9 cellular contexts compared by ENCODE assay signal in the genomic region with DNA sequence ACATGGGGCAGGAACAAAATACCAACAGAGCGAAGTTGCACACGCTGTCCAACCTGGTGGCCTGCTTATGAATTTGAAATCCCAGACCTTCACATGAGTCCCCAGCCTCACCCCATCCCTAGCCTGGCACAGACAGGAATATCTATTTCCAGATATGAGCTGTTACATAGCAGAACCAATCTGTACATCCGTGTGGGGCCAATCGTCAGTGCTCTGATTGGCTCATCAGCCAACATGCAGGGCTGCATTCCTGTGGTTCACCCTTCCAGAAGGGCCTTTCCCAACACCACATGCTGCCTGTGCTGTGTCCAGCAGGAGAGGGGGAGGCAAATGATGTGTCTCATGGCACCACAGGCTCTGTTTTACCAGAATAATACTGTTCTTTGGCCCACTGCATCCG. TPM values are rescaled to one million over a fixed set of nuclear protein-coding genes. Genes with fewer than 3 reads are reported as not detected.
A peak's percentile ranks its signal among the peaks of the same experiment; 100 is the strongest.
DNase-seq lines count a peak whose midpoint lies in the region; ATAC-seq and TF ChIP-seq lines count a peak whose summit lies in the region.
"Had no signal": no experiment of that assay in that cellular context is flagged by ENCODE, and none has a peak within 500 bp of the region (broad histone marks: within the 10 kb centered on the region; RNA-seq: fewer than 3 reads in every experiment).

No MANE protein-coding gene starts in this region.

- DNase-seq in Caco-2 (peak; percentile 76 to 85), T1000 (lab: John Stamatoyannopoulos, UW) (peak; percentile 82), glomerular visceral epithelial cell (ENCODE audit: extremely low spot score) (peak; percentile 99), prostate gland (ENCODE audit: low spot score) (peak; percentile 9), NCI-H510A treated with DMSO at 0.1 percent for 48 hours (lab: John Stamatoyannopoulos, UW) (no peak)

- H3K4me1 ChIP-seq in Caco-2 (peaks cover 54% of the 10 kb centered on the region), prostate gland (replicated peaks) (no peaks in the 10 kb centered on the region)

- H3K9me3 Mint-ChIP-seq in Caco-2 (ENCODE audit: unreplicated experiment) = no peaks in the 10 kb centered on the region
- H3K9me3 Mint-ChIP-seq: activated T-helper 1 cell treated with anti-CD3 and anti-CD28 coated beads, Interleukin-12 subunit alpha, Interleukin-12 subunit beta, Interleukin-2, Interleukin-4 antibody, amounts not matched to agents 30 ng/mL and 10 ng/mL and 1 ng/mL, durations not matched to agents 14 hours and 24 hours and 36 hours had no signal

- POLR2A ChIA-PET in Caco-2 (lab: Charles Lee) = interaction anchor here (0.5 to 2.4 kb wide), 3 partner anchors 27 to 96 kb away, joined by 3 to 17 read pairs (median 14); partner anchors contain the start of genes CCN1 and ZNHIT6

- BruUV-seq in Caco-2 (replicated peaks; lab: Mats Ljungman, UMichigan) = no TSS peak

- peaks cover 56% of the 10 kb centered on the region for H3K4me1 Mint-ChIP-seq in Caco-2 (ENCODE audit: low read depth, unreplicated experiment)

- H3K4me3 ChIP-seq in Caco-2 (ENCODE audit: low read depth, low read length) (no peak overlapping the region), prostate gland (no peak overlapping the region)

- intact Hi-C loops in Caco-2 (cut with micrococcal nuclease; ENCODE audit: unreplicated experiment) (loop anchor here (1.0 to 2.0 kb wide), 3 partner anchors 28 to 81 kb away; no protein-coding TSS in a partner anchor), prostate gland (cut with DNase I) (no loop called here)

- no peak for TF ChIP-seq POLR2A in prostate gland (IDR thresholded peaks at IDR 0.05)

- CTCF ChIA-PET in Caco-2 (lab: Charles Lee) = interaction anchor here (1.3 to 2.0 kb wide), 2 partner anchors 30 to 35 kb away, joined by 3 to 11 read pairs; partner anchors contain the start of gene CCN1

- no peaks in the 10 kb centered on the region for H3K27me3 ChIP-seq in Caco-2 (replicated peaks; ENCODE audit: control insufficient read depth, insufficient read depth, low read length)
- no peaks in the 10 kb centered on the region for H3K27me3 ChIP-seq in prostate gland (replicated peaks; ENCODE audit: insufficient read depth)

- H3K27ac Mint-ChIP-seq in Caco-2 (ENCODE audit: unreplicated experiment) = peak overlapping the region; percentile 96
- H3K27ac Mint-ChIP-seq: activated T-helper 1 cell treated with anti-CD3 and anti-CD28 coated beads, Interleukin-12 subunit alpha, Interleukin-12 subunit beta, Interleukin-2, Interleukin-4 antibody, amounts not matched to agents 30 ng/mL and 10 ng/mL and 1 ng/mL, durations not matched to agents 14 hours and 24 hours and 36 hours had no signal

- ATAC-seq in HG03354 (IDR thresholded peaks at IDR 0.05; ENCODE audit: poor library complexity, severe bottlenecking, unreplicated experiment) = no peak
- no peak for ATAC-seq in GM21360 (IDR thresholded peaks at IDR 0.05; ENCODE audit: unreplicated experiment)
- no peak for ATAC-seq in GM21825 (IDR thresholded peaks at IDR 0.05; ENCODE audit: unreplicated experiment)

- H3K4me3 Mint-ChIP-seq in Caco-2 (ENCODE audit: unreplicated experiment) = peak overlapping the region; percentile 42
- H3K4me3 Mint-ChIP-seq: activated T-helper 1 cell treated with anti-CD3 and anti-CD28 coated beads, Interleukin-12 subunit alpha, Interleukin-12 subunit beta, Interleukin-2, Interleukin-4 antibody, amounts not matched to agents 30 ng/mL and 10 ng/mL and 1 ng/mL, durations not matched to agents 14 hours and 24 hours and 36 hours had no signal

- 75% methylated on average over 5 of the region's 5 CpGs for WGBS in prostate gland

- H3K27me3 Mint-ChIP-seq in Caco-2 (ENCODE audit: insufficient read depth, unreplicated experiment) = no peaks in the 10 kb centered on the region

- TF ChIP-seq CTCF in Caco-2 (IDR thresholded peaks at IDR 0.05; ENCODE audit: insufficient read depth in 1 of 2, low read depth in 1 of 2, low read length in 1 of 2, severe bottlenecking in 1 of 2, unreplicated experiment in 1 of 2) (no peak), prostate gland (IDR thresholded peaks at IDR 0.05) (no peak)

- H3K36me3 Mint-ChIP-seq in Caco-2 (ENCODE audit: insufficient read depth, unreplicated experiment) = peaks cover 12% of the 10 kb centered on the region

- no peaks in the 10 kb centered on the region for H3K9me3 ChIP-seq in Caco-2
- H3K9me3 ChIP-seq in prostate gland = no peaks in the 10 kb centered on the region

- H3K27ac ChIP-seq in prostate gland = no peak overlapping the region

- H3K36me3 ChIP-seq in Caco-2 (ENCODE audit: control insufficient read depth, insufficient read depth, low read length) = no peaks in the 10 kb centered on the region
- H3K36me3 ChIP-seq in prostate gland = no peaks in the 10 kb centered on the region

RNA-seq across cellular contexts. Expression of gene CCN1, which starts 31.3 kb away (rescaled TPM):
- 87.4 and 88.8 TPM in 2 replicates for total RNA-seq in Caco-2 (2022)
- total RNA-seq in prostate gland = 10 to 100 TPM; 23.4 to 37.6 TPM
